8 cellular contexts compared by ENCODE assay signal in the genomic region with DNA sequence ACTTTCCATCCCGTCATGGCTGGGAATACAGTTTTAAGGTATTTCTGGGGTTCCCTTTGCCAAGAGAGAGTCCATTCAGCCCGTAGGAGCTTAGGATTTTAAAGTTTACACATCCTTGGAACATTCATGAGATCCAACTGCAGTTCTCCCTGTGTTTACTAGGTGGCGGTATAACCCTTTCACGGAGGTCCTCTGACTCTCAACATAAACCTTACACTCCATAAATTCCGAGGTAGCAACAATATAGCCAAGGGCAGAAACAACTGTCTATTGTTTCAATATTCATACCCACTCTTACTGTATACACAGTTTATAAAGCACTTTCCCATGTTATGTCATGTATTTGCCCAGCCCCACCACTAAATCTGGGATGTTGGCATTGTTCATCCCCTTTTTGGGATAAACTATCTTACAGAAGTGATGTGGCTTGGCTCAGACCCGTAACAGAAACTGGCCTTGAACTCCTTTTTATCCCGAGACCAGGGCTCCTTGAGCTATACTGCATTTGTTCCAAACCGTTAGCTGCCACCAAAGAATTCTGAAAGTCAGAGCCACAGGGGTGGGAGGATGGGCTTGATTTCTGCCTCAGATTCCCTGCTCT.
A peak's percentile ranks its signal among the peaks of the same experiment; 100 is the strongest.
DNase-seq lines count a peak whose midpoint lies in the region; ATAC-seq and TF ChIP-seq lines count a peak whose summit lies in the region.

No MANE protein-coding gene starts in this region.

- no peak for TF ChIP-seq POLR2A in prostate gland (IDR thresholded peaks at IDR 0.05)

- intact Hi-C loops in prostate gland (cut with DNase I) = loop anchor here (10.0 kb wide), 1 partner anchor 618 kb away; a partner anchor contains a TSS

- peaks cover 4% of the 10 kb centered on the region for H3K27me3 ChIP-seq in foreskin keratinocyte
- H3K27me3 ChIP-seq in prostate gland (replicated peaks; ENCODE audit: insufficient read depth) = no peaks in the 10 kb centered on the region

- no peak overlapping the region for H3K27ac ChIP-seq in foreskin keratinocyte
- no peak overlapping the region for H3K27ac ChIP-seq in prostate gland

- peak; percentile 12 for DNase-seq in COR-L47 (lab: John Stamatoyannopoulos, UW)
- peak; percentile 40 for DNase-seq in NCI-H1436 (lab: John Stamatoyannopoulos, UW)
- DNase-seq in SW480 (ENCODE audit: low spot score) = peak; percentile 66
- peak; percentile 12 to 46 for DNase-seq in foreskin keratinocyte
- no peak for DNase-seq in prostate gland (ENCODE audit: low spot score)
- DNase-seq in stimulated activated CD4-positive, alpha-beta T cell treated with anti-CD3 and anti-CD28 coated beads, Interleukin-4, amount 100 ng/mL, for 4 hours = no peak
- no peak for DNase-seq in cerebellar nuclear complex (lab: John Stamatoyannopoulos, UW)

- peak; percentile 57 for ATAC-seq in GM21723 (IDR thresholded peaks at IDR 0.05; ENCODE audit: unreplicated experiment)
- peak; percentile 87 for ATAC-seq in foreskin keratinocyte

- no peaks in the 10 kb centered on the region for H3K36me3 ChIP-seq in prostate gland

- H3K4me1 ChIP-seq in foreskin keratinocyte (no peaks in the 10 kb centered on the region), prostate gland (replicated peaks) (no peaks in the 10 kb centered on the region)

- 8% methylated on average over 8 of the region's 8 CpGs for WGBS in prostate gland

- H3K4me3 ChIP-seq in prostate gland = no peak overlapping the region

- no peaks in the 10 kb centered on the region for H3K9me3 ChIP-seq in prostate gland

- TF ChIP-seq CTCF in foreskin keratinocyte (conservative IDR thresholded peaks at IDR 0.05) (peak; percentile 91), prostate gland (IDR thresholded peaks at IDR 0.05) (peak; percentile 23 to 66 (median 55))

Comparison
In these comparisons a context has a peak if more than half of its experiments do, and no peak if none do; other contexts are left out.
1. DNase-seq: peak in COR-L47 (single experiment), NCI-H1436 (single experiment), SW480 (single experiment) and foreskin keratinocyte (2 of 2); none in prostate gland (single experiment), stimulated activated CD4-positive, alpha-beta T cell treated with anti-CD3 and anti-CD28 coated beads, Interleukin-4, amount 100 ng/mL, for 4 hours (0 of 2) and cerebellar nuclear complex (0 of 2).